In genomic region chr15:66946578-66947164, GRCh38 we compare ENCODE assay signal across 8 cellular contexts.
DNase-seq lines count a peak whose midpoint lies in the region; ATAC-seq, FAIRE-seq and TF ChIP-seq lines count a peak whose summit lies in the region.

No MANE protein-coding gene starts in this region.

- H3K27ac ChIP-seq in neutrophil = no peak overlapping the region
- no peak overlapping the region for H3K27ac ChIP-seq in thoracic aorta

- no peaks in the 10 kb centered on the region for H3K36me3 ChIP-seq in neutrophil
- no peaks in the 10 kb centered on the region for H3K36me3 ChIP-seq in thoracic aorta

- FAIRE-seq in HTR-8/SVneo (lab: Jason Lieb, UNC) (no peak), RCC 7860 (lab: Jason Lieb, UNC) (peak; percentile 78)

- peak; percentile 69 for DNase-seq in COLO668 (lab: John Stamatoyannopoulos, UW; ENCODE audit: unreplicated experiment)
- DNase-seq in HTR-8/SVneo (ENCODE audit: insufficient read length, low spot score) = peak; percentile 78
- peak; percentile 59 for DNase-seq in RCC 7860 (ENCODE audit: low spot score)
- peak; percentile 85 to 86 for DNase-seq in activated T-cell treated with anti-CD3 and anti-CD28 coated beads, Interleukin-2, amount 50 U/mL, for 48 hours
- peak; percentile 79 for DNase-seq in fibroblast of pulmonary artery (ENCODE audit: low read depth)
- no peak for DNase-seq in thoracic aorta (ENCODE audit: low spot score)

- H3K4me1 ChIP-seq in neutrophil (ENCODE audit: control insufficient read depth in 1 of 2, insufficient read depth in 1 of 2, low read depth in 1 of 2, low read length in 1 of 2) = no peaks in the 10 kb centered on the region
- H3K4me1 ChIP-seq in thoracic aorta (ENCODE audit: control insufficient read depth in 1 of 2, low read depth in 2 of 2) = no peaks in the 10 kb centered on the region

- H3K27me3 ChIP-seq in neutrophil (peaks cover 4% of the 10 kb centered on the region), thoracic aorta (replicated peaks; ENCODE audit: insufficient read depth) (no peaks in the 10 kb centered on the region)

- no peak for ATAC-seq in thoracic aorta (ENCODE audit: insufficient number of reproducible peaks, low FRiP score, low read depth)
- no peak for ATAC-seq in HG02884 (IDR thresholded peaks at IDR 0.05; ENCODE audit: unreplicated experiment)

- TF ChIP-seq CTCF in fibroblast of pulmonary artery (IDR thresholded peaks at IDR 0.05; ENCODE audit: low read length, missing control alignments) (peak; percentile 79), neutrophil (IDR thresholded peaks at IDR 0.05) (peak; percentile 89), thoracic aorta (IDR thresholded peaks at IDR 0.05) (peak; percentile 93)

- H3K4me3 ChIP-seq in fibroblast of pulmonary artery (replicated peaks; ENCODE audit: low read depth, low read length) = no peak overlapping the region
- no peak overlapping the region for H3K4me3 ChIP-seq in neutrophil (ENCODE audit: low read depth in 1 of 2, low read length in 1 of 2)
- H3K4me3 ChIP-seq in thoracic aorta = no peak overlapping the region

- H3K9me3 ChIP-seq in neutrophil = no peaks in the 10 kb centered on the region
- no peaks in the 10 kb centered on the region for H3K9me3 ChIP-seq in thoracic aorta
